1 cellular context compared by ENCODE assay signal in the genomic region with DNA sequence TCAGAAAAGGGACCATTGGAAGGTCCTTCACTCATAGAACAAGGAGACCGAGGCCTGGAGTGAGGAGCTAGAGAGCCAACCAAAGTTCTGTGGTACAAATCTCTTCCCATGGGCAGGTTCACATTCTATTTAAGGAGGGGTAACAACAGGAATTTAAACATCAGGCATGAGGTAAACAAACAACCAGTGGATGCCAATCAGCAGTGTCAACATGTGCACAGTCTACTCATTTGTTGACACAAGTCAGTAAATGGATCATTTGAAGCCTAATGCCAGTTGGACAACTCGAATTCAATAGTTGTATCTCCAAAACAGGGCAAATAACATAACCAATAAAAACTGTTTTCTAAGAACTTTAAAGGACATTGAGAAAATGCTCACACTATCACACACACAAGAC.
TF ChIP-seq lines count a peak whose summit lies in the region.

No MANE protein-coding gene starts in this region.

TF ChIP-seq in endothelial cell of umbilical vein, 7 proteins besides CTCF, POLR2A, EP300 and RAD21:
- no peak for TF ChIP-seq POLR2AphosphoS5 (IDR thresholded peaks at IDR 0.05; ENCODE audit: insufficient read depth, low read depth, low read length)
- TF ChIP-seq MYC (IDR thresholded peaks at IDR 0.05; ENCODE audit: low read depth, low read length), result no peak
- TF ChIP-seq GATA2 (IDR thresholded peaks at IDR 0.05; ENCODE audit: insufficient read depth, insufficient read length, low read depth, low read length), result no peak
- no peak for TF ChIP-seq EZH2 (IDR thresholded peaks at IDR 0.05; ENCODE audit: borderline replicate concordance, low read depth, low read length, severe bottlenecking)
- no peak for TF ChIP-seq FOS (IDR thresholded peaks at IDR 0.05; ENCODE audit: borderline replicate concordance, insufficient read depth, low read length)
- TF ChIP-seq JUN (IDR thresholded peaks at IDR 0.05; ENCODE audit: borderline replicate concordance, insufficient read depth, insufficient read length, low read depth), result no peak
- TF ChIP-seq MAX (IDR thresholded peaks at IDR 0.05; ENCODE audit: insufficient read depth, insufficient read length), result no peak
